In the genomic region with DNA sequence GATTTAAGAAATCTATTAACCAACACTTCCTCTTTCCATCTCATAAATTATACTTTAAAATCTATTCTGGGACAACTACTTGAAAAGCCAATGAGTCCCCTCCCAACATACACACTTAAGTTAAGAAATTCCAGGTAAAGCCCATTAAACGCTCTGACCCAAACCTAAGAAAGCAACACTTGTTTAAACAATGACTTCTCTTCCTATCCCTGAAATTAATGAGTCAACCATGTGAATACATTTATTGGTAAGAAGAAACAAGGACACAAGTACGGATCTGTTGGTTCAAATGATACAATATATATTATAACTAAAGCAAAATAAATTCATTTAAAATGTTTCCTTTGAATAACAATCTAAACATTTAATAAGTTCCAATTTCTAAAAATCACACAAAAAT, we compare ENCODE assay signal across 19 cellular contexts.
DNase-seq lines count a peak whose midpoint lies in the region; ATAC-seq, FAIRE-seq and TF ChIP-seq lines count a peak whose summit lies in the region.
"Had no signal": no experiment of that assay in that cellular context is flagged by ENCODE, and none has a peak within 500 bp of the region (broad histone marks: within the 10 kb centered on the region; RNA-seq: fewer than 3 reads in every experiment).

No MANE protein-coding gene starts in this region.

- H3K4me1 Mint-ChIP-seq in glutamatergic neuron (ENCODE audit: low read depth, unreplicated experiment) = no peaks in the 10 kb centered on the region
- H3K4me1 Mint-ChIP-seq: B cell; CD4-positive, CD25-positive, alpha-beta regulatory T cell had no signal

- no peak overlapping the region for H3K27ac Mint-ChIP-seq in glutamatergic neuron (ENCODE audit: unreplicated experiment)
- H3K27ac Mint-ChIP-seq: B cell; CD4-positive, CD25-positive, alpha-beta regulatory T cell; CD8-positive, alpha-beta T cell had no signal

- no peak for ATAC-seq in GM21423 (IDR thresholded peaks at IDR 0.05; ENCODE audit: unreplicated experiment)
- ATAC-seq: CD8-positive, alpha-beta T cell had no signal

- no peaks in the 10 kb centered on the region for H3K36me3 Mint-ChIP-seq in glutamatergic neuron (ENCODE audit: unreplicated experiment)
- H3K36me3 Mint-ChIP-seq: CD4-positive, CD25-positive, alpha-beta regulatory T cell; CD8-positive, alpha-beta T cell had no signal

- H3K9me3 Mint-ChIP-seq in glutamatergic neuron (ENCODE audit: unreplicated experiment) = no peaks in the 10 kb centered on the region

- no peak for DNase-seq in frontal cortex (ENCODE audit: low spot score in 2 of 2)
- peak; percentile 42 for DNase-seq in left kidney (ENCODE audit: low read depth, low spot score)
- DNase-seq in renal cortical epithelial cell (ENCODE audit: low read depth) = peak; percentile 90
- no peak for DNase-seq in germinal center (ENCODE audit: low spot score)
- no peak for DNase-seq in glutamatergic neuron
- no peak for DNase-seq in GM12892 (ENCODE audit: insufficient read length)
- DNase-seq: Caco-2; CD4-positive, CD25-positive, alpha-beta regulatory T cell; CD8-positive, alpha-beta T cell; DMS153; DND-41; GM23248; H7; HCEC 1CT had no signal

- H3K27me3 Mint-ChIP-seq in glutamatergic neuron (ENCODE audit: unreplicated experiment) = no peaks in the 10 kb centered on the region
- H3K27me3 Mint-ChIP-seq: B cell; CD4-positive, CD25-positive, alpha-beta regulatory T cell had no signal

- TF ChIP-seq POLR2A in GM12892 (IDR thresholded peaks at IDR 0.05; ENCODE audit: low read depth, low read length) = no peak

- FAIRE-seq in colon (lab: Jason Lieb, UNC) (peak; percentile 36), frontal cortex (lab: Jason Lieb, UNC) (peak; percentile 89), GM12892 (lab: Jason Lieb, UNC) (no peak)
- FAIRE-seq: G401.6, H1 had no signal

- TF ChIP-seq CTCF in glutamatergic neuron (IDR thresholded peaks at IDR 0.05; ENCODE audit: partially characterized antibody, unreplicated experiment) = no peak

- H3K4me3 Mint-ChIP-seq in glutamatergic neuron (ENCODE audit: unreplicated experiment) = no peak overlapping the region
- H3K4me3 Mint-ChIP-seq: B cell; CD4-positive, CD25-positive, alpha-beta regulatory T cell; CD8-positive, alpha-beta T cell had no signal

Comparison
In these comparisons a context has a peak if more than half of its experiments do, and no peak if none do; other contexts are left out.
1. DNase-seq: peak in left kidney (single experiment) and renal cortical epithelial cell (single experiment); none in frontal cortex (0 of 2), germinal center (single experiment), glutamatergic neuron (single experiment) and GM12892 (single experiment).